In the genomic region with DNA sequence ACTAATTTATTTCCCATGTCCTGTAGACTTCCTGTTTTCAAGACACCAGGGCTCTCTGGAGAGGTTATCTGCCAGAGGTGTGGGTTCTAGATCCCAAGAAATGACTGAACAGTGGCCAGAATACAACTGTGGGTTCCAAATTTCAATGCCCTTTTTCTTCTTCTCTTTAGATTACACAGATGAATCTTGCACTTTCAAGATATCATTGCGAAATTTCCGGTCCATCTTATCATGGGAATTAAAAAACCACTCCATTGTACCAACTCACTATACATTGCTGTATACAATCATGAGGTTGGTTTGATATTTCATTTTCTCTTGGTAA, we compare ENCODE assay signal across 12 cellular contexts. TPM values are rescaled to one million over a fixed set of nuclear protein-coding genes. Genes with fewer than 3 reads are reported as not detected.
A peak's percentile ranks its signal among the peaks of the same experiment; 100 is the strongest.
DNase-seq lines count a peak whose midpoint lies in the region; ATAC-seq and TF ChIP-seq lines count a peak whose summit lies in the region.
"Had no signal": no experiment of that assay in that cellular context is flagged by ENCODE, and none has a peak within 500 bp of the region (broad histone marks: within the 10 kb centered on the region; RNA-seq: fewer than 3 reads in every experiment).

No MANE protein-coding gene starts in this region.

- DNase-seq in heart left ventricle (no peak), right cardiac atrium (no peak), T-helper 17 cell (no peak), BE2C (no peak), brain microvascular endothelial cell (no peak), HUDEP-2 (lab: John Stamatoyannopoulos, UW; ENCODE audit: unreplicated experiment in 76 of 76) (no peak)
- no peak for DNase-seq in effector memory CD8-positive, alpha-beta T cell
- DNase-seq: effector CD4-positive, alpha-beta T cell; NCI-H1092 treated with DMSO at 0.1 percent for 48 hours; uterus had no signal

- H3K4me1 ChIP-seq in heart left ventricle (peaks cover 0 to 76% (median 19%) of the 10 kb centered on the region in 12 donors), right cardiac atrium (ENCODE audit: control insufficient read depth, insufficient read depth, low read length) (peaks cover 4% of the 10 kb centered on the region), BE2C (no peaks in the 10 kb centered on the region)
- H3K4me1 ChIP-seq: uterus had no signal

- 58 to 84% (median 64%) methylated on average over 2 of the region's 2 CpGs for WGBS in heart left ventricle, 4 donors
- 60% methylated on average over 2 of the region's 2 CpGs for WGBS in right cardiac atrium

- peak overlapping the region; percentile 84 for H3K4me3 Mint-ChIP-seq in T-helper 17 cell
- H3K4me3 Mint-ChIP-seq in effector memory CD8-positive, alpha-beta T cell = peak overlapping the region; percentile 65 to 70

- ATAC-seq in heart left ventricle (no peak), right cardiac atrium (no peak), T-helper 17 cell (no peak), HG03354 (IDR thresholded peaks at IDR 0.05; ENCODE audit: poor library complexity, severe bottlenecking, unreplicated experiment) (no peak)
- no peak for ATAC-seq in effector memory CD8-positive, alpha-beta T cell (replicated peaks)

- peaks cover 21% of the 10 kb centered on the region for H3K36me3 Mint-ChIP-seq in T-helper 17 cell (ENCODE audit: low read depth)
- peaks cover 78% of the 10 kb centered on the region for H3K36me3 Mint-ChIP-seq in effector memory CD8-positive, alpha-beta T cell (ENCODE audit: insufficient read depth)

- peak overlapping the region; percentile 91 for H3K27ac Mint-ChIP-seq in T-helper 17 cell
- H3K27ac Mint-ChIP-seq in effector memory CD8-positive, alpha-beta T cell = peak overlapping the region; percentile 91 to 94
- H3K27ac Mint-ChIP-seq: progenitor cell of endocrine pancreas had no signal

- no peaks in the 10 kb centered on the region for H3K9me3 Mint-ChIP-seq in effector memory CD8-positive, alpha-beta T cell

- H3K9me3 ChIP-seq in heart left ventricle (no peaks in the 10 kb centered on the region), right cardiac atrium (ENCODE audit: control insufficient read depth, low read length) (no peaks in the 10 kb centered on the region), T-helper 17 cell (ENCODE audit: control insufficient read depth, low read length, poor library complexity, severe bottlenecking) (no peaks in the 10 kb centered on the region), BE2C (no peaks in the 10 kb centered on the region)
- H3K9me3 ChIP-seq: uterus had no signal

- intact Hi-C loops in heart left ventricle (cut with DNase I) (loop anchor here in 1 of 10 donors (5.0 kb wide), 1 partner anchor 43 kb away; no protein-coding TSS in a partner anchor), right cardiac atrium (cut with DNase I) (loop anchor here in 1 of 4 donors (10.0 kb wide), 1 partner anchor 90 kb away; no protein-coding TSS in a partner anchor)

- H3K4me3 ChIP-seq in heart left ventricle = no peak overlapping the region
- H3K4me3 ChIP-seq in right cardiac atrium (ENCODE audit: low read length) = no peak overlapping the region
- H3K4me3 ChIP-seq in BE2C (ENCODE audit: low read depth, low read length) = no peak overlapping the region
- H3K4me3 ChIP-seq in brain microvascular endothelial cell (ENCODE audit: low read depth, low read length) = no peak overlapping the region
- H3K4me3 ChIP-seq: uterus had no signal

- H3K27ac ChIP-seq in heart left ventricle (peak overlapping the region in 8 of 12 donors; percentile 27 to 77 (median 49)), right cardiac atrium (ENCODE audit: low read length) (no peak overlapping the region), brain microvascular endothelial cell (no peak overlapping the region)
- H3K27ac ChIP-seq: uterus had no signal

- H3K27me3 ChIP-seq in heart left ventricle = no peaks in the 10 kb centered on the region
- no peaks in the 10 kb centered on the region for H3K27me3 ChIP-seq in right cardiac atrium (ENCODE audit: control insufficient read depth, insufficient read depth)
- no peaks in the 10 kb centered on the region for H3K27me3 ChIP-seq in BE2C
- no peaks in the 10 kb centered on the region for H3K27me3 ChIP-seq in brain microvascular endothelial cell (replicated peaks)
- H3K27me3 ChIP-seq: uterus had no signal

- TF ChIP-seq POLR2A in heart left ventricle (IDR thresholded peaks at IDR 0.05) = no peak

- H3K27me3 Mint-ChIP-seq in T-helper 17 cell = no peaks in the 10 kb centered on the region
- no peaks in the 10 kb centered on the region for H3K27me3 Mint-ChIP-seq in effector memory CD8-positive, alpha-beta T cell
- H3K27me3 Mint-ChIP-seq: progenitor cell of endocrine pancreas had no signal

- H3K36me3 ChIP-seq in heart left ventricle = peaks cover 0 to 76% (median 57%) of the 10 kb centered on the region in 9 donors
- peaks cover 19% of the 10 kb centered on the region for H3K36me3 ChIP-seq in BE2C
- H3K36me3 ChIP-seq in brain microvascular endothelial cell (replicated peaks) = peaks cover 19% of the 10 kb centered on the region
- H3K36me3 ChIP-seq: uterus had no signal

- TF ChIP-seq CTCF in heart left ventricle (IDR thresholded peaks at IDR 0.05) (no peak), BE2C (IDR thresholded peaks at IDR 0.05; ENCODE audit: low read depth, low read length) (no peak), brain microvascular endothelial cell (IDR thresholded peaks at IDR 0.05; ENCODE audit: low read depth, low read length, missing control alignments) (no peak)

- in situ Hi-C loops in brain microvascular endothelial cell (cut with HindIII; ENCODE audit: low pct_ligation_motif_present, low sequenced_read_pairs) = no loop called here

- peaks cover 60% of the 10 kb centered on the region for H3K4me1 Mint-ChIP-seq in T-helper 17 cell
- peaks cover 39 to 58% of the 10 kb centered on the region in 2 donors for H3K4me1 Mint-ChIP-seq in effector memory CD8-positive, alpha-beta T cell (ENCODE audit: low read depth in 2 of 2)

RNA-seq across cellular contexts. Expression of a gene that starts 15.0 kb away (rescaled TPM):
- total RNA-seq in heart left ventricle (10 to 100 TPM in 7 of 9 donors, 1 to 10 TPM in 2; 6.5 to 46.7 (median 12.9) TPM), right cardiac atrium (10 to 100 TPM; 11.8 to 21.7 (median 16.8) TPM), T-helper 17 cell (10 to 100 TPM; 40.5 to 48.1 TPM)
- polyA plus RNA-seq in heart left ventricle (1 to 10 TPM; 8.2 to 9.6 TPM), right cardiac atrium (12.7 TPM)
- polyA plus RNA-seq in BE2C (2012; ENCODE audit: insufficient read depth, insufficient read length, low read depth) = 5.3 TPM

RNA-seq across cellular contexts. Expression of a gene that starts 21.4 kb away (rescaled TPM):
- total RNA-seq in heart left ventricle = 10 to 100 TPM in 3 of 9 donors, 1 to 10 TPM in 6; 4.5 to 28.2 (median 8.3) TPM
- polyA plus RNA-seq in heart left ventricle = 10 to 100 TPM in 1 of 2 donors, 1 to 10 TPM in 1; 7.4 to 12.9 TPM
- total RNA-seq in right cardiac atrium = 10 to 100 TPM in 3 of 4 donors, 1 to 10 TPM in 1; 9.8 to 11.9 (median 11.3) TPM
- polyA plus RNA-seq in right cardiac atrium = 11.6 TPM
- total RNA-seq in T-helper 17 cell = 10 to 100 TPM; 17.0 to 18.9 TPM
- 7.2 TPM for polyA plus RNA-seq in BE2C (2012; ENCODE audit: insufficient read depth, insufficient read length, low read depth)

Comparison
In these comparisons a context has a peak if more than half of its experiments do, and no peak if none do; other contexts are left out.
1. H3K27ac ChIP-seq: peak in heart left ventricle (8 of 12); none in right cardiac atrium (single experiment) and brain microvascular endothelial cell (single experiment).